In genomic region chr5:138466900-138467710, GRCh38 we compare ENCODE assay signal across 8 cellular contexts. TPM values are rescaled to one million over a fixed set of nuclear protein-coding genes. Genes with fewer than 3 reads are reported as not detected.
DNase-seq lines count a peak whose midpoint lies in the region; TF ChIP-seq lines count a peak whose summit lies in the region.

No MANE protein-coding gene starts in this region.

- H3K27me3 Mint-ChIP-seq in activated CD4-positive, alpha-beta T cell treated with anti-CD3 and anti-CD28 coated beads, Interleukin-2, amount 10 ng/mL, durations not matched to agents 24 days and 14 days, result peaks cover 7% of the 10 kb centered on the region

- DNase-seq in ELF-1 (ENCODE audit: low read depth, low spot score), result peak; percentile 39
- DNase-seq in activated CD4-positive, alpha-beta T cell treated with anti-CD3 and anti-CD28 coated beads, Interleukin-2, amount 10 ng/mL, durations not matched to agents 24 days and 14 days, result peak; percentile 69
- peak; percentile 57 for DNase-seq in fibroblast of the aortic adventitia (ENCODE audit: low read depth)
- no peak for DNase-seq in prostate gland (ENCODE audit: low spot score)
- DNase-seq in AG08395 (ENCODE audit: low spot score), result no peak
- no peak for DNase-seq in NCI-H1417 (lab: John Stamatoyannopoulos, UW)
- DNase-seq in NCI-H2107 treated with DMSO at 0.1 percent for 48 hours (lab: John Stamatoyannopoulos, UW; ENCODE audit: unreplicated experiment), result no peak
- DNase-seq in NCI-H226, result no peak

- peak overlapping the region; percentile 90 for H3K4me3 Mint-ChIP-seq in activated CD4-positive, alpha-beta T cell treated with anti-CD3 and anti-CD28 coated beads, Interleukin-2, amount 10 ng/mL, durations not matched to agents 24 days and 14 days

- H3K27ac Mint-ChIP-seq in activated CD4-positive, alpha-beta T cell treated with anti-CD3 and anti-CD28 coated beads, Interleukin-2, amount 10 ng/mL, durations not matched to agents 24 days and 14 days, result peak overlapping the region; percentile 66

- TF ChIP-seq CTCF in fibroblast of the aortic adventitia (IDR thresholded peaks at IDR 0.05; ENCODE audit: insufficient read depth, low read length) (no peak), prostate gland (IDR thresholded peaks at IDR 0.05) (no peak)

- intact Hi-C loops in activated CD4-positive, alpha-beta T cell treated with anti-CD3 and anti-CD28 coated beads, Interleukin-2, amount 10 ng/mL, durations not matched to agents 24 days and 14 days (cut with micrococcal nuclease), result loop anchor here (10.0 kb wide), 2 partner anchors 712 to 828 kb away; partner anchors contain the start of genes HNRNPA0 and MATR3
- intact Hi-C loops in prostate gland (cut with DNase I), result no loop called here

- H3K4me1 Mint-ChIP-seq in activated CD4-positive, alpha-beta T cell treated with anti-CD3 and anti-CD28 coated beads, Interleukin-2, amount 10 ng/mL, durations not matched to agents 24 days and 14 days, result peaks cover 26% of the 10 kb centered on the region

- peaks cover 3% of the 10 kb centered on the region for H3K4me1 ChIP-seq in prostate gland (replicated peaks)

- no peak for TF ChIP-seq POLR2A in prostate gland (IDR thresholded peaks at IDR 0.05)

- no peaks in the 10 kb centered on the region for H3K9me3 ChIP-seq in prostate gland

- no peaks in the 10 kb centered on the region for H3K27me3 ChIP-seq in prostate gland (replicated peaks; ENCODE audit: insufficient read depth)

- H3K4me3 ChIP-seq in fibroblast of the aortic adventitia (ENCODE audit: low read depth, low read length) (peak overlapping the region; percentile 84), prostate gland (peak overlapping the region; percentile 69 to 97)

- WGBS in prostate gland, result 93% methylated on average over 42 of the region's 45 CpGs

- H3K36me3 ChIP-seq in prostate gland, result no peaks in the 10 kb centered on the region

- H3K27ac ChIP-seq in prostate gland, result peak overlapping the region; percentile 99

- no peaks in the 10 kb centered on the region for H3K9me3 Mint-ChIP-seq in activated CD4-positive, alpha-beta T cell treated with anti-CD3 and anti-CD28 coated beads, Interleukin-2, amount 10 ng/mL, durations not matched to agents 24 days and 14 days

- peaks cover 28% of the 10 kb centered on the region for H3K36me3 Mint-ChIP-seq in activated CD4-positive, alpha-beta T cell treated with anti-CD3 and anti-CD28 coated beads, Interleukin-2, amount 10 ng/mL, durations not matched to agents 24 days and 14 days (ENCODE audit: low read depth)

RNA-seq across cellular contexts. Expression of gene EGR1, which starts 1.8 kb away (rescaled TPM):
- total RNA-seq in activated CD4-positive, alpha-beta T cell treated with anti-CD3 and anti-CD28 coated beads, Interleukin-2, amount 10 ng/mL, durations not matched to agents 24 days and 14 days, result 53.4 and 54.6 TPM in 2 replicates
- 1.6 and 6.3 TPM in 2 replicates for total RNA-seq in fibroblast of the aortic adventitia (ENCODE audit: low replicate concordance)
- total RNA-seq in prostate gland, result 10 to 100 TPM; 12.2 to 19.5 TPM

RNA-seq across cellular contexts. Expression of gene REEP2, which starts 28.2 kb away (rescaled TPM):
- 3.5 and 4.6 TPM in 2 replicates for total RNA-seq in activated CD4-positive, alpha-beta T cell treated with anti-CD3 and anti-CD28 coated beads, Interleukin-2, amount 10 ng/mL, durations not matched to agents 24 days and 14 days
- total RNA-seq in fibroblast of the aortic adventitia (ENCODE audit: low replicate concordance) (1.1 and 6.1 TPM in 2 replicates), prostate gland (10 to 100 TPM in 1 of 2 donors, 1 to 10 TPM in 1; 4.1 to 21.2 TPM)

Comparison
In these comparisons a context has a peak if more than half of its experiments do, and no peak if none do; other contexts are left out.
1. DNase-seq: peak in ELF-1 (single experiment), activated CD4-positive, alpha-beta T cell treated with anti-CD3 and anti-CD28 coated beads, Interleukin-2, amount 10 ng/mL, durations not matched to agents 24 days and 14 days (single experiment) and fibroblast of the aortic adventitia (single experiment); none in prostate gland (single experiment), AG08395 (single experiment), NCI-H1417 (0 of 3), NCI-H2107 treated with DMSO at 0.1 percent for 48 hours (single experiment) and NCI-H226 (single experiment).